Comparison of ENCODE assay signal across 1 cellular context in genomic region chr9:13175732-13176131, GRCh38.
TF ChIP-seq lines count a peak whose summit lies in the region.

No MANE protein-coding gene starts in this region.

TF ChIP-seq in GM23338, 12 proteins besides CTCF, POLR2A, EP300 and RAD21 (continued from another document):
- TF ChIP-seq ZNF462 (CRISPR knock-in tag; IDR thresholded peaks at IDR 0.05), result no peak
- no peak for TF ChIP-seq CREB1 (CRISPR knock-in tag; IDR thresholded peaks at IDR 0.05; ENCODE audit: low read depth)
- TF ChIP-seq STAT1 (IDR thresholded peaks at IDR 0.05; ENCODE audit: unreplicated experiment), result no peak
- TF ChIP-seq, protein P1, sequence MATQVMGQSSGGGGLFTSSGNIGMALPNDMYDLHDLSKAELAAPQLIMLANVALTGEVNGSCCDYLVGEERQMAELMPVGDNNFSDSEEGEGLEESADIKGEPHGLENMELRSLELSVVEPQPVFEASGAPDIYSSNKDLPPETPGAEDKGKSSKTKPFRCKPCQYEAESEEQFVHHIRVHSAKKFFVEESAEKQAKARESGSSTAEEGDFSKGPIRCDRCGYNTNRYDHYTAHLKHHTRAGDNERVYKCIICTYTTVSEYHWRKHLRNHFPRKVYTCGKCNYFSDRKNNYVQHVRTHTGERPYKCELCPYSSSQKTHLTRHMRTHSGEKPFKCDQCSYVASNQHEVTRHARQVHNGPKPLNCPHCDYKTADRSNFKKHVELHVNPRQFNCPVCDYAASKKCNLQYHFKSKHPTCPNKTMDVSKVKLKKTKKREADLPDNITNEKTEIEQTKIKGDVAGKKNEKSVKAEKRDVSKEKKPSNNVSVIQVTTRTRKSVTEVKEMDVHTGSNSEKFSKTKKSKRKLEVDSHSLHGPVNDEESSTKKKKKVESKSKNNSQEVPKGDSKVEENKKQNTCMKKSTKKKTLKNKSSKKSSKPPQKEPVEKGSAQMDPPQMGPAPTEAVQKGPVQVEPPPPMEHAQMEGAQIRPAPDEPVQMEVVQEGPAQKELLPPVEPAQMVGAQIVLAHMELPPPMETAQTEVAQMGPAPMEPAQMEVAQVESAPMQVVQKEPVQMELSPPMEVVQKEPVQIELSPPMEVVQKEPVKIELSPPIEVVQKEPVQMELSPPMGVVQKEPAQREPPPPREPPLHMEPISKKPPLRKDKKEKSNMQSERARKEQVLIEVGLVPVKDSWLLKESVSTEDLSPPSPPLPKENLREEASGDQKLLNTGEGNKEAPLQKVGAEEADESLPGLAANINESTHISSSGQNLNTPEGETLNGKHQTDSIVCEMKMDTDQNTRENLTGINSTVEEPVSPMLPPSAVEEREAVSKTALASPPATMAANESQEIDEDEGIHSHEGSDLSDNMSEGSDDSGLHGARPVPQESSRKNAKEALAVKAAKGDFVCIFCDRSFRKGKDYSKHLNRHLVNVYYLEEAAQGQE (IDR thresholded peaks at IDR 0.05; ENCODE audit: unreplicated experiment), result no peak
- TF ChIP-seq JUNB (IDR thresholded peaks at IDR 0.05; ENCODE audit: unreplicated experiment), result no peak
